1 cellular context compared by ENCODE assay signal in the genomic region with DNA sequence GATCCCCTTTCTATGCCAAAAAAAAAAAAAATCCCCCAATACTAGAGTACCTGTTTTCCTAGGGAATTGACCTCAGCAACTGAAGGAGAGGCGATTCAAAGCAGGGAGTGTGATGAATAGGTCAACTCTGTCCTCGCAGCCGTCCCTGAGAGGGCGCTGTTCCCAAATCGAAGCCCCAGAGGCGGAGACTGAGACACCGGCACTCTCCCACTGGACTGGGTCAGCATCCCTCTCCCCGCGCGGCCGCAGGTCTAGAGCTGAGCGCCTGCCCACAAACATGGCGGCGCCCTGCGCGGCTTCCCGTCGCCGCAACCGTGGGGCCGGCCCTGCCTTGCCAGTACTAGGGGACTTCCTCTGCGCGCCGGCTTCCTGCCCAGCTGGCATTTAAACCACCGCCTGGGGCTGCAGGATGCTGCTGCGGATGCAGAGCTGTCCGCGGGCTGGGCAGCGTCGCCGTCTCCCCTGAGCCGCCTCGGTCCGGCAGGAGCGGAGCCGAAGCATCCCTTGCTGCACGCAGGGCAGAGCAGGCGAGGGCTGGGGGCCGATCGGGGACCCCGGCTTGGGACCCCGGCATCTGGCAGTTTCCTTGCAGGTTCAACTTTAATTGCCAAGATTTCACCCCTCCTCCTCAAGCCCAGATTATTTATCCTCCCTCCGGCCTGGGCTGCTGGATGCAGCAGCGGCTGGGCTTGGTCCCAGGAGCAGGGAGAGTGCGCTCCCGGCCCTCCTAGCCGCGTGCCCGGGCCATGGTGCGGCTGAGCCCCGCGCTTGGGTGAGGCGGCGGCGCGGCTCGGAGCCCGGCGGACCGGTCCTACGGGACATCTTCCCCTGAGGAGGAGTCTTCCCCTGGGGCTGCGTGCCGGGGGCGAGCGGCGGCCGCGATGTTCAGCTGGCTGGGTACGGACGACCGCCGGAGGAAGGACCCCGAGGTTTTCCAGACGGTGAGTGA.
TF ChIP-seq lines count a peak whose summit lies in the region.

TSS of gene EHD3 (plus strand) at position 412 of the 949 bp plus-strand sequence. CDS start at position 882, 470 bp downstream.

TF ChIP-seq in K562, 482 proteins besides CTCF, POLR2A, EP300 and RAD21 (continued from another document):
- TF ChIP-seq, protein P1, sequence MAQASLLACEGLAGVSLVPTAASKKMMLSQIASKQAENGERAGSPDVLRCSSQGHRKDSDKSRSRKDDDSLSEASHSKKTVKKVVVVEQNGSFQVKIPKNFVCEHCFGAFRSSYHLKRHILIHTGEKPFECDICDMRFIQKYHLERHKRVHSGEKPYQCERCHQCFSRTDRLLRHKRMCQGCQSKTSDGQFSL (CRISPR knock-in tag; IDR thresholded peaks at IDR 0.05), result no peak
- TF ChIP-seq, protein P1 (tag; IDR thresholded peaks at IDR 0.05), result no peak
- TF ChIP-seq KAT8 (IDR thresholded peaks at IDR 0.05; ENCODE audit: low read depth) (no peak), POLR2G (IDR thresholded peaks at IDR 0.05; ENCODE audit: low read depth, low read length) (0 out of 2 replicates have a peak, but pooled peaks have one; percentile 21), SP1 (CRISPR knock-in tag; IDR thresholded peaks at IDR 0.05) (no peak), DLX4 (CRISPR knock-in tag; IDR thresholded peaks at IDR 0.05) (no peak), CTBP1 (IDR thresholded peaks at IDR 0.05; ENCODE audit: borderline replicate concordance) (peak; percentile 59; the same call in 1 of the 2 replicates), PHTF2 (CRISPR knock-in tag; IDR thresholded peaks at IDR 0.05) (no peak), ZNF444 (CRISPR knock-in tag; IDR thresholded peaks at IDR 0.05) (no peak), HCFC1 (IDR thresholded peaks at IDR 0.05; ENCODE audit: low read depth, low read length) (peak; percentile 71), ARNT (IDR thresholded peaks at IDR 0.05) (no peak), ATF3 (IDR thresholded peaks at IDR 0.05) (no peak), ATF3 (CRISPR knock-in tag; conservative IDR thresholded peaks at IDR 0.05) (no peak), BRCA1 (IDR thresholded peaks at IDR 0.05) (no peak), BRCA1 (CRISPR knock-in tag; IDR thresholded peaks at IDR 0.05) (no peak), CXXC5 (CRISPR knock-in tag; IDR thresholded peaks at IDR 0.05) (0 out of 2 replicates have a peak, but pooled peaks have one; percentile 26), TSC22D4 (tag; IDR thresholded peaks at IDR 0.05) (no peak), SREBF2 (CRISPR knock-in tag; IDR thresholded peaks at IDR 0.05) (no peak), CHCHD3 (CRISPR knock-in tag; IDR thresholded peaks at IDR 0.05) (no peak), XRCC4 (IDR thresholded peaks at IDR 0.05; ENCODE audit: extremely low read depth, insufficient read depth, insufficient read length) (no peak), TFAP4 (CRISPR knock-in tag; IDR thresholded peaks at IDR 0.05; ENCODE audit: borderline replicate concordance) (peak; percentile 57; the same call in 1 of the 2 replicates), ZNF561 (CRISPR knock-in tag; conservative IDR thresholded peaks at IDR 0.05) (no peak), XRCC3 (IDR thresholded peaks at IDR 0.05) (no peak), ZNF449 (CRISPR knock-in tag; IDR thresholded peaks at IDR 0.05) (no peak), NR2C2 (CRISPR knock-in tag; IDR thresholded peaks at IDR 0.05) (no peak), NR2C2 (tag; IDR thresholded peaks at IDR 0.05) (no peak), RCOR1 (IDR thresholded peaks at IDR 0.05; ENCODE audit: borderline replicate concordance in 1 of 2, low read depth in 2 of 2, low read length in 2 of 2) (0 out of 4 replicates have a peak, but pooled peaks of 1 of the 2 experiments have one; percentile 10), MEF2A (IDR thresholded peaks at IDR 0.05; ENCODE audit: control insufficient read depth, low read depth, low read length) (no peak), SAP30 (IDR thresholded peaks at IDR 0.05; ENCODE audit: borderline replicate concordance, insufficient read depth, low read depth, low read length, poor library complexity, severe bottlenecking) (no peak), OTX1 (CRISPR knock-in tag; IDR thresholded peaks at IDR 0.05) (no peak), SIRT6 (IDR thresholded peaks at IDR 0.05; ENCODE audit: low read depth, low read length) (no peak), SMAD4 (CRISPR knock-in tag; conservative IDR thresholded peaks at IDR 0.05) (0 out of 2 replicates have a peak, but pooled peaks have one; percentile 17), NRF1 (conservative IDR thresholded peaks at IDR 0.05 in 1 of 2, IDR thresholded peaks at IDR 0.05 in 1 of 2) (peak; percentile 70 to 75), ZNF274 (IDR thresholded peaks at IDR 0.05; ENCODE audit: borderline replicate concordance, low read depth, low read length) (no peak)
- TF ChIP-seq, protein P2, sequence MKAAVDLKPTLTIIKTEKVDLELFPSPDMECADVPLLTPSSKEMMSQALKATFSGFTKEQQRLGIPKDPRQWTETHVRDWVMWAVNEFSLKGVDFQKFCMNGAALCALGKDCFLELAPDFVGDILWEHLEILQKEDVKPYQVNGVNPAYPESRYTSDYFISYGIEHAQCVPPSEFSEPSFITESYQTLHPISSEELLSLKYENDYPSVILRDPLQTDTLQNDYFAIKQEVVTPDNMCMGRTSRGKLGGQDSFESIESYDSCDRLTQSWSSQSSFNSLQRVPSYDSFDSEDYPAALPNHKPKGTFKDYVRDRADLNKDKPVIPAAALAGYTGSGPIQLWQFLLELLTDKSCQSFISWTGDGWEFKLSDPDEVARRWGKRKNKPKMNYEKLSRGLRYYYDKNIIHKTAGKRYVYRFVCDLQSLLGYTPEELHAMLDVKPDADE (conservative IDR thresholded peaks at IDR 0.05; ENCODE audit: control insufficient read depth, low read depth, low read length), result no peak
- TF ChIP-seq, protein P3, sequence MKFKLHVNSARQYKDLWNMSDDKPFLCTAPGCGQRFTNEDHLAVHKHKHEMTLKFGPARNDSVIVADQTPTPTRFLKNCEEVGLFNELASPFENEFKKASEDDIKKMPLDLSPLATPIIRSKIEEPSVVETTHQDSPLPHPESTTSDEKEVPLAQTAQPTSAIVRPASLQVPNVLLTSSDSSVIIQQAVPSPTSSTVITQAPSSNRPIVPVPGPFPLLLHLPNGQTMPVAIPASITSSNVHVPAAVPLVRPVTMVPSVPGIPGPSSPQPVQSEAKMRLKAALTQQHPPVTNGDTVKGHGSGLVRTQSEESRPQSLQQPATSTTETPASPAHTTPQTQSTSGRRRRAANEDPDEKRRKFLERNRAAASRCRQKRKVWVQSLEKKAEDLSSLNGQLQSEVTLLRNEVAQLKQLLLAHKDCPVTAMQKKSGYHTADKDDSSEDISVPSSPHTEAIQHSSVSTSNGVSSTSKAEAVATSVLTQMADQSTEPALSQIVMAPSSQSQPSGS (CRISPR knock-in tag; IDR thresholded peaks at IDR 0.05), result no peak
- TF ChIP-seq, protein P4, sequence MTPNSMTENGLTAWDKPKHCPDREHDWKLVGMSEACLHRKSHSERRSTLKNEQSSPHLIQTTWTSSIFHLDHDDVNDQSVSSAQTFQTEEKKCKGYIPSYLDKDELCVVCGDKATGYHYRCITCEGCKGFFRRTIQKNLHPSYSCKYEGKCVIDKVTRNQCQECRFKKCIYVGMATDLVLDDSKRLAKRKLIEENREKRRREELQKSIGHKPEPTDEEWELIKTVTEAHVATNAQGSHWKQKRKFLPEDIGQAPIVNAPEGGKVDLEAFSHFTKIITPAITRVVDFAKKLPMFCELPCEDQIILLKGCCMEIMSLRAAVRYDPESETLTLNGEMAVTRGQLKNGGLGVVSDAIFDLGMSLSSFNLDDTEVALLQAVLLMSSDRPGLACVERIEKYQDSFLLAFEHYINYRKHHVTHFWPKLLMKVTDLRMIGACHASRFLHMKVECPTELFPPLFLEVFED (CRISPR knock-in tag; conservative IDR thresholded peaks at IDR 0.05), result no peak
